In the genomic region with DNA sequence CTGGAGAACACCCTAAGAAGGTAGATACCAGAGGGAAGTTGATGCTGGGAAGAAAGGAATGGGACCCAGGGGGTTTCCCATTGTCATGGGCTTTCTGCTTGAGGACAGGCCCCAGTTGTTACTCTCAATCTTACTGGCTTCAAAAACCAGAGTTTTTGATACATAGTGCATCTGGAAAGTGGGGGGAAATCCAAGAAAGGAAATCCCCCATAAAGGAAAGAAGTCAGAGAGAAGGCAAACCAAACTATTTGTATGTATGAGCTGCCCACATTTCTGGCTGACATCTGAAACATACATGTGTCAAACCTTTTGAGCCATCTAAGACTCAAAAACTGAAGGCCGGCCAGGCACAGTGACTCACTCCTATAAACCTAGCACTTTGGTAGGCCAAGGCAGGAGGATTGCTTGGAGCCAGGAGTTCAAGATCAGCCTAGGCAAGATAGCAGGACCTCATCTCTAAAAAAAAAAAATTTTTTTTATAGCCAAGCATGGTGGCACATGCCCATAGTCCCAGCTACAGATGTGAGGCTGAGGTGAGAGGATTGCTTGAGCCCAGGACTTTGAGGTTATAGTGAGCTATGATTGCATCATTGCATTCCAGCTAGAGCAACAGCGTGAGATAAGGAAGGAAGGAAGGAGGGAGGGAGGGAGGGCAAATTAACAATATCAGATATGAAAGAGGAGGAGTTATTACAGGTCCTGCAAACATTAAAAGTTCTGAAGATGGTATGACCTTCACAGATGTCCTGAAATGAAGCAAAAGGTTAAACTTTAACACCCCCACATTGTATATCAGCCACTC, we compare ENCODE assay signal across 9 cellular contexts. TPM values are rescaled to one million over a fixed set of nuclear protein-coding genes. Genes with fewer than 3 reads are reported as not detected.
A peak's percentile ranks its signal among the peaks of the same experiment; 100 is the strongest.
DNase-seq lines count a peak whose midpoint lies in the region; ATAC-seq, FAIRE-seq and TF ChIP-seq lines count a peak whose summit lies in the region.
"Had no signal": no experiment of that assay in that cellular context is flagged by ENCODE, and none has a peak within 500 bp of the region (broad histone marks: within the 10 kb centered on the region; RNA-seq: fewer than 3 reads in every experiment).

No MANE protein-coding gene starts in this region.

- H3K9me3 ChIP-seq in H1 (ENCODE audit: insufficient read depth in 2 of 2, low read depth in 1 of 2, low read length in 1 of 2) (no peaks in the 10 kb centered on the region), sigmoid colon (no peaks in the 10 kb centered on the region)

- H4K5ac ChIP-seq in H1 (ENCODE audit: insufficient read length, low read depth, low read length): no peak overlapping the region

- H3K14ac ChIP-seq in H1 (ENCODE audit: insufficient read length): no peak overlapping the region

- FAIRE-seq in H1 (lab: Jason Lieb, UNC) (no peak), HTR-8/SVneo (lab: Jason Lieb, UNC) (no peak)

- H3K36me3 ChIP-seq in H1 (ENCODE audit: control insufficient read depth in 2 of 4, insufficient read depth in 4 of 4, low read length in 3 of 4): no peaks in the 10 kb centered on the region
- H3K36me3 ChIP-seq in sigmoid colon: no peaks in the 10 kb centered on the region

- H3K18ac ChIP-seq in H1 (ENCODE audit: extremely low read depth, low read length): no peak overlapping the region

- H2BK5ac ChIP-seq in H1 (ENCODE audit: low read depth, low read length): no peak overlapping the region

- H3K79me2 ChIP-seq in H1 (ENCODE audit: control insufficient read depth in 1 of 2, insufficient read depth in 2 of 2, low read length in 2 of 2): no peaks in the 10 kb centered on the region

- no peak overlapping the region for H3K4me2 ChIP-seq in H1 (ENCODE audit: insufficient read depth in 1 of 2, low read depth in 2 of 2, low read length in 2 of 2)

- no peak overlapping the region for H3K4me3 ChIP-seq in GM12864 (ENCODE audit: low read depth, low read length)
- no peak overlapping the region for H3K4me3 ChIP-seq in H1 (ENCODE audit: extremely low read depth in 1 of 4, insufficient read depth in 2 of 4, low read depth in 3 of 4, low read length in 4 of 4)
- no peak overlapping the region for H3K4me3 ChIP-seq in sigmoid colon

- no peak overlapping the region for H3K27ac ChIP-seq in H1 (ENCODE audit: low read depth, low read length)
- no peak overlapping the region for H3K27ac ChIP-seq in sigmoid colon
- H3K27ac ChIP-seq: VCaP had no signal

- no peak for TF ChIP-seq POLR2A in H1 (IDR thresholded peaks at IDR 0.05; ENCODE audit: control extremely low read depth in 1 of 2, low read depth in 2 of 2, low read length in 2 of 2)
- no peak for TF ChIP-seq POLR2A in sigmoid colon (IDR thresholded peaks at IDR 0.05)

- WGBS in H1 (ENCODE audit: extremely low coverage in 1 of 2, insufficient coverage in 1 of 2, insufficient read length in 1 of 2, insufficient replicate concordance in 2 of 2, low coverage in 1 of 2, low lambda C conversion rate in 2 of 2, missing lambda C conversion rate in 1 of 2), 2 experiments: 81% methylated on average over 2 of the region's 2 CpGs; no CpG with 5 or more reads in 1 of the 2 experiments
- 50 to 63% methylated on average over 2 of the region's 2 CpGs for WGBS in sigmoid colon, 2 donors

- no peak overlapping the region for H3K4ac ChIP-seq in H1 (replicated peaks; ENCODE audit: insufficient read length, low read depth, low read length)

- H3K56ac ChIP-seq in H1 (replicated peaks; ENCODE audit: insufficient read length, low read depth, low read length): no peak overlapping the region

- H2BK12ac ChIP-seq in H1 (ENCODE audit: low read depth, low read length): no peak overlapping the region

- TF ChIP-seq EP300 in H1 (IDR thresholded peaks at IDR 0.05; ENCODE audit: borderline replicate concordance in 1 of 2, low read depth in 2 of 2, low read length in 2 of 2) (no peak), sigmoid colon (IDR thresholded peaks at IDR 0.05) (no peak)

- H2AFZ ChIP-seq in H1 (ENCODE audit: low read length): no peak overlapping the region

- H2BK15ac ChIP-seq in H1 (ENCODE audit: low read length): no peak overlapping the region

- POLR2A ChIA-PET in H1 (lab: Charles Lee; ENCODE audit: partially characterized antibody): interaction anchor here (0.7 to 1.0 kb wide), 2 partner anchors 13 to 226 kb away, joined by 3 to 4 read pairs; no protein-coding TSS in a partner anchor

- ATAC-seq in GM21381 (IDR thresholded peaks at IDR 0.05; ENCODE audit: unreplicated experiment): peak; percentile 68
- ATAC-seq in HG03558 (IDR thresholded peaks at IDR 0.05; ENCODE audit: extremely low read depth, unreplicated experiment): peak; percentile 67

- H3K79me1 ChIP-seq in H1 (ENCODE audit: low read depth, low read length): no peaks in the 10 kb centered on the region

- TF ChIP-seq CTCF in GM12864 (IDR thresholded peaks at IDR 0.05; ENCODE audit: low read depth, low read length, missing control alignments) (no peak), H1 (IDR thresholded peaks at IDR 0.05; ENCODE audit: control extremely low read depth in 1 of 3, insufficient read depth in 1 of 3, low read depth in 1 of 3, low read length in 3 of 3) (no peak), sigmoid colon (IDR thresholded peaks at IDR 0.05) (no peak)

- CTCF ChIA-PET in H1 (lab: Charles Lee; ENCODE audit: partially characterized antibody): interaction anchor here (0.7 to 3.0 kb wide), 5 partner anchors 15 to 153 kb away, joined by 3 to 11 read pairs (median 3); a partner anchor contains a TSS

- no peak overlapping the region for H2AK5ac ChIP-seq in H1 (ENCODE audit: low read depth, low read length)

- no peak overlapping the region for H4K8ac ChIP-seq in H1 (ENCODE audit: extremely low read depth, insufficient read depth, low read length)

- H3K4me1 ChIP-seq in H1 (replicated peaks in 1 of 4; ENCODE audit: control insufficient read depth in 3 of 4, insufficient read depth in 4 of 4, low read length in 3 of 4): no peaks in the 10 kb centered on the region
- no peaks in the 10 kb centered on the region for H3K4me1 ChIP-seq in sigmoid colon

- no peak for TF ChIP-seq RAD21 in H1 (IDR thresholded peaks at IDR 0.05 in 1 of 2, conservative IDR thresholded peaks at IDR 0.05 in 1 of 2; ENCODE audit: low read depth in 2 of 2, low read length in 2 of 2)

- H4K91ac ChIP-seq in H1 (replicated peaks; ENCODE audit: insufficient read length, low read length): no peak overlapping the region

- no peaks in the 10 kb centered on the region for H3K27me3 ChIP-seq in H1 (replicated peaks in 1 of 4; ENCODE audit: control insufficient read depth in 3 of 4, extremely low read depth in 1 of 4, insufficient read depth in 3 of 4, low read length in 3 of 4)
- no peaks in the 10 kb centered on the region for H3K27me3 ChIP-seq in sigmoid colon

- no peak overlapping the region for H3K23ac ChIP-seq in H1 (ENCODE audit: insufficient read length)

- DNase-seq in GM12864 (ENCODE audit: low read depth) (peak; percentile 79), H1 (ENCODE audit: low read depth in 1 of 2, low spot score in 2 of 2) (no peak), HPDE6-E6E7 (ENCODE audit: extremely low spot score) (no peak), HTR-8/SVneo (ENCODE audit: insufficient read length, low spot score) (no peak), sigmoid colon (no peak), mesenteric fat pad (ENCODE audit: low spot score) (no peak)

- H4K20me1 ChIP-seq in H1 (replicated peaks in 1 of 2; ENCODE audit: control insufficient read depth in 1 of 2, insufficient read depth in 2 of 2, low read length in 2 of 2): no peaks in the 10 kb centered on the region

- peaks cover 2% of the 10 kb centered on the region; the same call in 1 of the 2 replicates for H3K23me2 ChIP-seq in H1 (ENCODE audit: low read depth, low read length)

- H2BK20ac ChIP-seq in H1 (ENCODE audit: low read length): no peak overlapping the region

- no peak overlapping the region for H2BK120ac ChIP-seq in H1 (replicated peaks; ENCODE audit: low read depth, low read length)

- intact Hi-C loops in sigmoid colon (cut with DNase I): no loop called here

- H3K9ac ChIP-seq in H1 (replicated peaks in 1 of 4; ENCODE audit: extremely low read depth in 1 of 4, low read depth in 3 of 4, low read length in 3 of 4): no peak overlapping the region

TF ChIP-seq in H1, 55 proteins besides CTCF, POLR2A, EP300 and RAD21:
- TF ChIP-seq RXRA (IDR thresholded peaks at IDR 0.05; ENCODE audit: insufficient read depth, low read depth, low read length) (no peak), CHD1 (IDR thresholded peaks at IDR 0.05; ENCODE audit: low read depth, low read length) (no peak), EZH2 (IDR thresholded peaks at IDR 0.05; ENCODE audit: low read depth, low read length, severe bottlenecking) (no peak), ZNF274 (IDR thresholded peaks at IDR 0.05; ENCODE audit: borderline replicate concordance, extremely low read depth, low read length) (no peak), SP4 (IDR thresholded peaks at IDR 0.05; ENCODE audit: low read length) (no peak), CEBPB (IDR thresholded peaks at IDR 0.05; ENCODE audit: low read depth, low read length) (peak; percentile 56; the same call in 1 of the 2 replicates)
TF ChIP-seq in H1: peak in this region for 1.

RNA-seq across cellular contexts. Expression of a gene that starts 6.7 kb away (rescaled TPM):
- 136 and 143 TPM in 2 replicates for total RNA-seq in H1 (2021; fragmentation: NEBNext Ultra II Directional; extraction: Animal tissue kit (Norgen Biotek cat#: 25700))
- polyA plus RNA-seq in H1 (2011; rRNA removed) (87.0 and 98.6 TPM in 2 replicates), sigmoid colon (10 to 100 TPM; 31.2 to 46.1 (median 36.3) TPM)
- 86.8 TPM for polyA plus RNA-seq in H1 (2011; cell fraction: cytosol; rRNA removed)
- 68.1 TPM for polyA plus RNA-seq in H1 (2011; cell fraction: nucleus; rRNA removed)
- polyA plus RNA-seq in H1 (2012, experiment 1 of 2): 125 to 144 TPM (median 134 TPM) in 4 replicates
- polyA plus RNA-seq in H1 (2012, experiment 2 of 2): 75.3 TPM
- 165 TPM for polyA plus RNA-seq in H1 (2013, experiment 1 of 2)
- polyA plus RNA-seq in H1 (2013, experiment 2 of 2): 183 TPM
- polyA minus RNA-seq in H1 (2011; rRNA and poly(A)+ RNA removed): 104 and 127 TPM in 2 replicates
- 31.4 TPM for polyA minus RNA-seq in H1 (2011; cell fraction: cytosol; rRNA and poly(A)+ RNA removed)
- polyA minus RNA-seq in H1 (2011; cell fraction: nucleus; rRNA and poly(A)+ RNA removed): 152 TPM
- total RNA-seq in sigmoid colon (10 to 100 TPM; 36.0 to 61.2 (median 42.9) TPM), mesenteric fat pad (42.9 TPM)

RNA-seq across cellular contexts. Expression of a gene that starts 22.5 kb away (rescaled TPM):
- total RNA-seq in H1 (2021; fragmentation: NEBNext Ultra II Directional; extraction: Animal tissue kit (Norgen Biotek cat#: 25700)): 32.9 and 37.1 TPM in 2 replicates
- polyA plus RNA-seq in H1 (2011; rRNA removed): 13.7 and 16.1 TPM in 2 replicates
- polyA plus RNA-seq in H1 (2011; cell fraction: cytosol; rRNA removed): 28.0 TPM
- 11.2 TPM for polyA plus RNA-seq in H1 (2011; cell fraction: nucleus; rRNA removed)
- 32.5 to 42.0 TPM (median 36.0 TPM) in 4 replicates for polyA plus RNA-seq in H1 (2012, experiment 1 of 2)
- polyA plus RNA-seq in H1 (2012, experiment 2 of 2): 14.4 TPM
- 25.6 TPM for polyA plus RNA-seq in H1 (2013, experiment 1 of 2)
- polyA plus RNA-seq in H1 (2013, experiment 2 of 2): 27.4 TPM
- 15.9 and 17.1 TPM in 2 replicates for polyA minus RNA-seq in H1 (2011; rRNA and poly(A)+ RNA removed)
- polyA minus RNA-seq in H1 (2011; cell fraction: cytosol; rRNA and poly(A)+ RNA removed): 15.0 TPM
- 7.0 TPM for polyA minus RNA-seq in H1 (2011; cell fraction: nucleus; rRNA and poly(A)+ RNA removed)
- total RNA-seq in sigmoid colon: 100 to 1,000 TPM in 2 of 4 donors, 10 to 100 TPM in 2; 60.4 to 105 (median 94.0) TPM
- polyA plus RNA-seq in sigmoid colon: 10 to 100 TPM; 22.9 to 35.4 (median 27.9) TPM
- total RNA-seq in mesenteric fat pad: 82.4 TPM
